ENCODE assay signal across 21 cellular contexts in the genomic region with DNA sequence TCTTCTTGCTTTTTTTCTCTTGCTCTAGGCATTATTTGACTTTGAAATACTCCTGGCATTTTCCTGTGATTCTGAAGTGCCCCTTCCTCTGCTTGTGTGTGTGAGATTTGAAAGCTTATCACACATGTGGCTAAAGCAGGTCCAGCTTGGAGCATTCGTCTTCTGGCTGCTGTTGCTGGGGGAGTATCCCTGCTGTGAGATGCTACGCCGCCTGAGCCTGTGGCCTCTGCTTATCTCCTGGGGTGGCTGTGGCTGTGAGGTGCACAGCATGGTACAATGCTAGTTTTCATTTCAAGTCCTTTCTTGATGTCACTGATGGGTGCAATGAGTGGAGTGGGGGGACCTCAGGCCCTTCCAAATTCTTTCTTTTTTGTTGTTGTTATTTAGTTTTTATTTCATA.
"Had no signal": no experiment of that assay in that cellular context is flagged by ENCODE, and none has a peak within 500 bp of the region (broad histone marks: within the 10 kb centered on the region; RNA-seq: fewer than 3 reads in every experiment).

No MANE protein-coding gene starts in this region.

- H3K4me3 ChIP-seq: heart left ventricle, lung, mucosa of descending colon, prostate gland, right lobe of liver, testis, tibial nerve had no signal

- H3K9me3 Mint-ChIP-seq: central memory CD8-positive, alpha-beta T cell; natural killer cell had no signal

- H3K27me3 ChIP-seq: foreskin keratinocyte, heart left ventricle, right lobe of liver, testis, tibial nerve had no signal

- FAIRE-seq: endothelial cell of umbilical vein had no signal

- H3K9me3 ChIP-seq: heart left ventricle, mucosa of descending colon, prostate gland, right lobe of liver, testis, tibial nerve had no signal

- H3K27me3 Mint-ChIP-seq: central memory CD8-positive, alpha-beta T cell; stimulated activated naive B cell treated with anti-CD40 and anti-IgM and Interleukin-4, amounts not matched to agents 10 μg/mL and 1 μg/mL and 100 μg/mL, for 72 hours; stimulated activated naive CD8-positive, alpha-beta T cell treated with anti-CD3 and anti-CD28 coated beads, Interleukin-15, amount 100 ng/mL, for 72 hours had no signal

- ATAC-seq: foreskin keratinocyte; heart left ventricle; left colon; left ventricle myocardium superior; mucosa of descending colon; natural killer cell; right lobe of liver; stimulated activated naive B cell treated with anti-CD40 and anti-IgM and Interleukin-4, amounts not matched to agents 10 μg/mL and 1 μg/mL and 100 μg/mL, for 72 hours; stimulated activated naive CD8-positive, alpha-beta T cell treated with anti-CD3 and anti-CD28 coated beads, Interleukin-15, amount 100 ng/mL, for 72 hours had no signal

- H2AFZ ChIP-seq: parathyroid adenoma had no signal

- H3K27ac ChIP-seq: foreskin keratinocyte, heart left ventricle, parathyroid adenoma, prostate gland, right lobe of liver, testis, tibial nerve had no signal

- H3K36me3 Mint-ChIP-seq: natural killer cell had no signal

- H3K79me2 ChIP-seq: parathyroid adenoma had no signal

- H3K36me3 ChIP-seq: heart left ventricle, prostate gland, right lobe of liver, tibial nerve had no signal

- H3K27ac Mint-ChIP-seq: natural killer cell; stimulated activated naive B cell treated with anti-CD40 and anti-IgM and Interleukin-4, amounts not matched to agents 10 μg/mL and 1 μg/mL and 100 μg/mL, for 72 hours; stimulated activated naive CD8-positive, alpha-beta T cell treated with anti-CD3 and anti-CD28 coated beads, Interleukin-15, amount 100 ng/mL, for 72 hours had no signal

- DNase-seq: dermis blood vessel endothelial cell; erythroblast; foreskin keratinocyte; heart left ventricle; hippocampal formation; left colon; left ventricle myocardium superior; mucosa of descending colon; natural killer cell; retina; right lobe of liver; stimulated activated CD4-positive, alpha-beta T cell treated with anti-CD3 and anti-CD28 coated beads, Interleukin-4, amount 100 ng/mL, for 24 hours; stimulated activated naive B cell treated with anti-CD40 and anti-IgM and Interleukin-4, amounts not matched to agents 10 μg/mL and 1 μg/mL and 100 μg/mL, for 72 hours; stimulated activated naive CD8-positive, alpha-beta T cell treated with anti-CD3 and anti-CD28 coated beads, Interleukin-15, amount 100 ng/mL, for 72 hours; testis had no signal

- H3K9ac ChIP-seq: parathyroid adenoma had no signal

- H3K4me3 Mint-ChIP-seq: central memory CD8-positive, alpha-beta T cell; natural killer cell; stimulated activated naive B cell treated with anti-CD40 and anti-IgM and Interleukin-4, amounts not matched to agents 10 μg/mL and 1 μg/mL and 100 μg/mL, for 72 hours; stimulated activated naive CD8-positive, alpha-beta T cell treated with anti-CD3 and anti-CD28 coated beads, Interleukin-15, amount 100 ng/mL, for 72 hours had no signal

- H3K4me1 ChIP-seq: foreskin keratinocyte, prostate gland, right lobe of liver, tibial nerve had no signal
